Comparison of ENCODE assay signal across 8 cellular contexts in the genomic region with DNA sequence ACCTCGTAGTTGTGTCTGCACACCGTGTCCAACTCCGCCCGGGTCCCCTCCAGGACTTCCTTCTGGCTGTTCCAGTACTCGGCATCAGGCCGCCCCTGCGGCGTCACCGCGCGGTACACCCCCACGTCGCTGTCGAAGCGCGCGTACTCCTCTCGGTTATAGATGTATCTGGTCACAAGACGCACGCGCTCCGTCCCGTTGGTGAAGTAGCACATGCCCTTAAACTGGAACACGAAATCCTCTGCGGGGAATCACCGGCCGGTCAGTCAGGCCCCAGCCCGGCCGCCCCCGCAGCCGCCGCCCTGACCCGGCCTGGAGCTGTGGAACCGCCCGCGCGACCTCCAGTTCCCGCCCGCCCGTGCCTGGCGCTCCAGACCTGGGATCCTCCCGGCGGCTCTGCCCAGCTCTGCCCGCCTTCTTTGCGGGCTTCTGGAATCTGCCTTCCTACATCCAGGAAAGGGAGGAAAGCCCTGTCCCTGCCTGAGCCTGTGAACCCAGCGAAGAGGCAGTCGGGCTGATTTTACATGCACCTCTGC. TPM values are rescaled to one million over a fixed set of nuclear protein-coding genes. Genes with fewer than 3 reads are reported as not detected.
DNase-seq lines count a peak whose midpoint lies in the region; ATAC-seq and TF ChIP-seq lines count a peak whose summit lies in the region.

No MANE protein-coding gene starts in this region.

- H3K36me3 Mint-ChIP-seq in activated B cell treated with CpG ODN at 0.5 μM for 24 hours (ENCODE audit: low read depth): peaks cover 56% of the 10 kb centered on the region
- no peaks in the 10 kb centered on the region for H3K36me3 Mint-ChIP-seq in endothelial cell (ENCODE audit: low read depth, unreplicated experiment)

- H3K27me3 Mint-ChIP-seq in activated B cell treated with CpG ODN at 0.5 μM for 24 hours: no peaks in the 10 kb centered on the region
- peaks cover 2% of the 10 kb centered on the region for H3K27me3 Mint-ChIP-seq in endothelial cell (ENCODE audit: unreplicated experiment)

- H3K4me3 Mint-ChIP-seq in activated B cell treated with CpG ODN at 0.5 μM for 24 hours (peak overlapping the region; percentile 90), endothelial cell (ENCODE audit: unreplicated experiment) (peak overlapping the region; percentile 88)

- H3K9me3 Mint-ChIP-seq in activated B cell treated with CpG ODN at 0.5 μM for 24 hours (no peaks in the 10 kb centered on the region), endothelial cell (ENCODE audit: unreplicated experiment) (no peaks in the 10 kb centered on the region)

- peak; percentile 30 for DNase-seq in GM13976 (ENCODE audit: low spot score)
- peak; percentile 25 for DNase-seq in activated B cell treated with CpG ODN at 0.5 μM for 24 hours
- DNase-seq in endothelial cell (ENCODE audit: low spot score): peak; percentile 8
- peak; percentile 35 for DNase-seq in stimulated activated CD4-positive, alpha-beta T cell treated with anti-CD3 and anti-CD28 coated beads, Interleukin-12 subunit alpha, Interleukin-12 subunit beta, amount 100 ng/mL, for 4 hours
- DNase-seq in testis: no peak
- DNase-seq in NCI-H1105 treated with DMSO at 0.1 percent for 48 hours (lab: John Stamatoyannopoulos, UW): no peak
- no peak for DNase-seq in NCI-H2029 (lab: John Stamatoyannopoulos, UW)

- no peak overlapping the region for H3K4me3 ChIP-seq in testis

- no peak for TF ChIP-seq POLR2A in testis (IDR thresholded peaks at IDR 0.05)

- H3K4me1 ChIP-seq in testis: no peaks in the 10 kb centered on the region

- ATAC-seq in activated B cell treated with CpG ODN at 0.5 μM for 24 hours (ENCODE audit: low read depth) (peak; percentile 28), GM21529 (IDR thresholded peaks at IDR 0.05; ENCODE audit: unreplicated experiment) (no peak)

- WGBS in testis, 2 donors: 0 to 2% methylated on average over 7 to 37 of the region's 47 CpGs

- H3K27ac ChIP-seq in testis: no peak overlapping the region

- H3K9me3 ChIP-seq in testis: no peaks in the 10 kb centered on the region

- intact Hi-C loops in activated B cell treated with CpG ODN at 0.5 μM for 24 hours (cut with micrococcal nuclease) (loop anchor here (2.0 to 10.0 kb wide), 5 partner anchors 28 to 307 kb away; partner anchors contain the start of gene HLA-DQA1), testis (cut with DNase I; ENCODE audit: low total_unique reads) (loop anchor here (10.0 kb wide), 1 partner anchor 100 kb away; the partner anchor contains the start of gene HLA-DQB2)

- POLR2A ChIA-PET in activated B cell treated with CpG ODN at 0.5 μM for 24 hours (lab: Charles Lee): interaction anchor here (0.6 to 6.9 kb wide), 23 partner anchors 12 to 416 kb away, joined by 3 to 387 read pairs (median 9); partner anchors contain the start of genes HLA-DQA1, HLA-DRA and HLA-DRB1

- CTCF ChIA-PET in activated B cell treated with CpG ODN at 0.5 μM for 24 hours (lab: Charles Lee): interaction anchor here (3.0 kb wide), 1 partner anchor 27 kb away, joined by 11 read pairs; no protein-coding TSS in a partner anchor

- TF ChIP-seq CTCF in GM13976 (IDR thresholded peaks at IDR 0.05; ENCODE audit: borderline replicate concordance, control extremely low read depth, extremely low read depth, insufficient read depth, missing control alignments) (no peak), activated B cell treated with CpG ODN at 0.5 μM for 24 hours (IDR thresholded peaks at IDR 0.05) (no peak), endothelial cell (IDR thresholded peaks at IDR 0.05; ENCODE audit: unreplicated experiment) (no peak), testis (IDR thresholded peaks at IDR 0.05) (no peak)

- peaks cover 72% of the 10 kb centered on the region for H3K4me1 Mint-ChIP-seq in activated B cell treated with CpG ODN at 0.5 μM for 24 hours
- peaks cover 10% of the 10 kb centered on the region for H3K4me1 Mint-ChIP-seq in endothelial cell (ENCODE audit: unreplicated experiment)

- peak overlapping the region; percentile 94 for H3K27ac Mint-ChIP-seq in activated B cell treated with CpG ODN at 0.5 μM for 24 hours
- H3K27ac Mint-ChIP-seq in endothelial cell (ENCODE audit: unreplicated experiment): no peak overlapping the region

- in situ Hi-C loops in GM13976 (cut with MboI; ENCODE audit: low sequenced_read_pairs, unreplicated experiment): loop anchor here (5.0 kb wide), 1 partner anchor 92 kb away; no protein-coding TSS in a partner anchor

- no peaks in the 10 kb centered on the region for H3K27me3 ChIP-seq in testis

- H3K36me3 ChIP-seq in testis (ENCODE audit: low read depth, missing control alignments): no peaks in the 10 kb centered on the region

RNA-seq across cellular contexts. Expression of gene HLA-DQB1, which starts 1.6 kb away (rescaled TPM):
- total RNA-seq in activated B cell treated with CpG ODN at 0.5 μM for 24 hours (262 and 310 TPM in 2 replicates), endothelial cell (ENCODE audit: unreplicated experiment) (22.0 TPM), testis (1 to 10 TPM in 1 of 2 donors, under 1 TPM in 1; 0.08 to 1.7 TPM)
- 7.7 TPM for polyA plus RNA-seq in testis (ENCODE audit: insufficient read depth, low read depth, low replicate concordance)

RNA-seq across cellular contexts. Expression of gene HLA-DQA1, which starts 27.7 kb away (rescaled TPM):
- total RNA-seq in activated B cell treated with CpG ODN at 0.5 μM for 24 hours: 628 and 664 TPM in 2 replicates
- not detected for total RNA-seq in endothelial cell (ENCODE audit: unreplicated experiment)
- 1 to 10 TPM in 1 of 2 donors, under 1 TPM in 1; 0.94 to 1.6 TPM for total RNA-seq in testis
- 33.9 TPM for polyA plus RNA-seq in testis (ENCODE audit: insufficient read depth, low read depth, low replicate concordance)

Comparison
In these comparisons a context has a peak if more than half of its experiments do, and no peak if none do; other contexts are left out.
1. DNase-seq: peak in GM13976 (single experiment), activated B cell treated with CpG ODN at 0.5 μM for 24 hours (single experiment), endothelial cell (single experiment) and stimulated activated CD4-positive, alpha-beta T cell treated with anti-CD3 and anti-CD28 coated beads, Interleukin-12 subunit alpha, Interleukin-12 subunit beta, amount 100 ng/mL, for 4 hours (single experiment); none in testis (single experiment), NCI-H1105 treated with DMSO at 0.1 percent for 48 hours (single experiment) and NCI-H2029 (single experiment).
2. RNA of gene HLA-DQB1, which starts 1.6 kb away (total RNA-seq): 262 to 310 TPM in activated B cell treated with CpG ODN at 0.5 μM for 24 hours; 22.0 TPM in endothelial cell (single experiment) and 0.08 to 1.7 TPM in testis; every median in the first group is over 10 times any median in the second.
3. RNA of gene HLA-DQA1, which starts 27.7 kb away (total RNA-seq): 628 to 664 TPM in activated B cell treated with CpG ODN at 0.5 μM for 24 hours; 0.94 to 1.6 TPM in testis and not detected in endothelial cell (single experiment); every median in the first group is over 100 times any median in the second.